Comparison of ENCODE assay signal across 24 cellular contexts in genomic region chr21:31358148-31358547, GRCh38.
"Had no signal": no experiment of that assay in that cellular context is flagged by ENCODE, and none has a peak within 500 bp of the region (broad histone marks: within the 10 kb centered on the region; RNA-seq: fewer than 3 reads in every experiment).

No MANE protein-coding gene starts in this region.

- ATAC-seq: naive thymus-derived CD8-positive, alpha-beta T cell; natural killer cell treated with Interleukin-12 subunit alpha and Interleukin-12 subunit beta and Interleukin-15 and Interleukin-18, amount 100 ng/mL, for 72 hours; pancreas; psoas muscle; right cardiac atrium; right lobe of liver; stimulated activated effector memory CD8-positive, alpha-beta T cell treated with anti-CD3 and anti-CD28 coated beads, Interleukin-12 subunit alpha, Interleukin-12 subunit beta, amount 100 ng/mL, for 72 hours; stimulated activated naive CD8-positive, alpha-beta T cell treated with anti-CD3 and anti-CD28 coated beads, Interleukin-15, amount 100 ng/mL, for 72 hours; stimulated activated naive CD8-positive, alpha-beta T cell treated with anti-CD3 and anti-CD28 coated beads, Interleukin-15, Interleukin-2, amounts not matched to agents 100 U/mL and 50 U/mL, for 24 hours had no signal

- DNase-seq: naive thymus-derived CD8-positive, alpha-beta T cell; nephron progenitor cell; nucleus accumbens; pancreas; posterior cingulate gyrus; psoas muscle; right cardiac atrium; right lobe of liver; sigmoid colon; small intestine; stimulated activated CD4-positive, alpha-beta T cell treated with anti-CD3 and anti-CD28 coated beads, Interleukin-15, amount 100 ng/mL, for 24 hours; stimulated activated CD4-positive, alpha-beta T cell treated with anti-CD3 and anti-CD28 coated beads, Interleukin-2, amount 100 ng/mL, for 24 hours; stimulated activated CD4-positive, alpha-beta T cell treated with anti-CD3 and anti-CD28 coated beads, Interleukin-2, amount 100 ng/mL, for 48 hours; stimulated activated CD4-positive, alpha-beta T cell treated with anti-CD3 and anti-CD28 coated beads, Interleukin-4, amount 100 ng/mL, for 24 hours; stimulated activated naive CD4-positive, alpha-beta T cell; stimulated activated naive CD8-positive, alpha-beta T cell treated with anti-CD3 and anti-CD28 coated beads, Interleukin-15, amount 100 ng/mL, for 72 hours; stimulated activated naive CD8-positive, alpha-beta T cell treated with anti-CD3 and anti-CD28 coated beads, Interleukin-15, Interleukin-2, amounts not matched to agents 100 U/mL and 50 U/mL, for 24 hours; substantia nigra; testis; tibial artery; transverse colon; upper lobe of left lung had no signal
